19 cellular contexts compared by ENCODE assay signal in genomic region chr3:13656584-13657301, GRCh38.
"Had no signal": no experiment of that assay in that cellular context is flagged by ENCODE, and none has a peak within 500 bp of the region (broad histone marks: within the 10 kb centered on the region; RNA-seq: fewer than 3 reads in every experiment).

No MANE protein-coding gene starts in this region.

- H3K27ac ChIP-seq: esophagus squamous epithelium, foreskin keratinocyte, hepatocyte, left ventricle myocardium inferior, testis, tibial nerve, upper lobe of right lung, vagina had no signal

- H3K36me3 ChIP-seq: esophagus squamous epithelium, left ventricle myocardium inferior, spleen, tibial nerve, upper lobe of right lung, vagina had no signal

- DNase-seq: esophagus squamous epithelium; foreskin keratinocyte; kidney; left cardiac atrium; left ventricle myocardium inferior; mesenchymal stem cell; naive B cell; spleen; stimulated activated CD4-positive, alpha-beta T cell treated with anti-CD3 and anti-CD28 coated beads, Interleukin-15, amount 100 ng/mL, for 24 hours; stimulated activated CD4-positive, alpha-beta T cell treated with anti-CD3 and anti-CD28 coated beads, Interleukin-1b, Interleukin-23, amount 100 ng/mL, for 48 hours; stimulated activated CD4-positive, alpha-beta T cell treated with anti-CD3 and anti-CD28 coated beads, Interleukin-4, amount 100 ng/mL, for 24 hours; stimulated activated naive B cell treated with anti-CD40 and anti-IgM and Interleukin-4, amounts not matched to agents 10 μg/mL and 1 μg/mL and 100 μg/mL, for 72 hours; stimulated activated naive CD8-positive, alpha-beta T cell treated with anti-CD3 and anti-CD28 coated beads, Interleukin-15, amount 100 ng/mL, for 72 hours; testis; upper lobe of right lung had no signal

- H3K27me3 ChIP-seq: foreskin keratinocyte, testis, upper lobe of right lung, vagina had no signal

- H3K4me1 ChIP-seq: foreskin keratinocyte, testis, vagina had no signal

- H3K79me2 ChIP-seq: hepatocyte had no signal

- H2AFZ ChIP-seq: hepatocyte had no signal

- ATAC-seq: stimulated activated naive B cell treated with anti-CD40 and anti-IgM and Interleukin-4, amounts not matched to agents 10 μg/mL and 1 μg/mL and 100 μg/mL, for 72 hours; stimulated activated naive CD8-positive, alpha-beta T cell treated with anti-CD3 and anti-CD28 coated beads, Interleukin-15, amount 100 ng/mL, for 72 hours had no signal

- H3K9me3 ChIP-seq: esophagus squamous epithelium, left ventricle myocardium inferior, testis, tibial nerve, upper lobe of right lung, vagina had no signal

- H3K4me3 ChIP-seq: esophagus squamous epithelium, hepatocyte, left ventricle myocardium inferior, lung, spleen, testis, tibial nerve, upper lobe of right lung, vagina had no signal
